Comparison of ENCODE assay signal across 8 cellular contexts in genomic region chr17:77281904-77282367, GRCh38.
A peak's percentile ranks its signal among the peaks of the same experiment; 100 is the strongest.
DNase-seq lines count a peak whose midpoint lies in the region; ATAC-seq and TF ChIP-seq lines count a peak whose summit lies in the region.

No MANE protein-coding gene starts in this region.

- DNase-seq in AG04449 (ENCODE audit: low read depth, low spot score) = no peak
- no peak for DNase-seq in T-helper 17 cell
- DNase-seq in iPS DF 6.9 (ENCODE audit: low read depth, low spot score) = no peak
- DNase-seq in GM20000 (ENCODE audit: low spot score) = no peak

- peak overlapping the region; percentile 88 for H3K4me3 Mint-ChIP-seq in T-helper 17 cell
- peak overlapping the region; percentile 74 for H3K4me3 Mint-ChIP-seq in stimulated activated naive CD8-positive, alpha-beta T cell treated with anti-CD3 and anti-CD28 coated beads, Interleukin-15, Interleukin-2, amounts not matched to agents 100 ng/mL and 50 ng/mL, for 24 hours

- H3K36me3 ChIP-seq in iPS DF 6.9 (ENCODE audit: control insufficient read depth, insufficient read depth, low read length) = no peaks in the 10 kb centered on the region

- H3K27me3 Mint-ChIP-seq in T-helper 17 cell = peaks cover 29% of the 10 kb centered on the region
- H3K27me3 Mint-ChIP-seq in stimulated activated naive CD8-positive, alpha-beta T cell treated with anti-CD3 and anti-CD28 coated beads, Interleukin-15, Interleukin-2, amounts not matched to agents 100 ng/mL and 50 ng/mL, for 24 hours = peaks cover 20% of the 10 kb centered on the region

- H3K36me3 Mint-ChIP-seq in T-helper 17 cell (ENCODE audit: low read depth) = no peaks in the 10 kb centered on the region
- no peaks in the 10 kb centered on the region for H3K36me3 Mint-ChIP-seq in stimulated activated naive CD8-positive, alpha-beta T cell treated with anti-CD3 and anti-CD28 coated beads, Interleukin-15, Interleukin-2, amounts not matched to agents 100 ng/mL and 50 ng/mL, for 24 hours (ENCODE audit: low read depth)

- H3K9me3 ChIP-seq in T-helper 17 cell (ENCODE audit: control insufficient read depth, low read length, poor library complexity, severe bottlenecking) (no peaks in the 10 kb centered on the region), iPS DF 6.9 (ENCODE audit: control insufficient read depth, insufficient read depth, low read length) (no peaks in the 10 kb centered on the region)

- CTCF ChIA-PET in AG04449 (lab: Yijun Ruan, JAX) = interaction anchor here (1.5 kb wide), 1 partner anchor 15 kb away, joined by 4 read pairs; no protein-coding TSS in a partner anchor

- 0 out of 2 replicates have a peak, but pooled peaks cover 2% of the 10 kb centered on the region for H3K4me1 ChIP-seq in iPS DF 6.9 (ENCODE audit: control insufficient read depth, insufficient read depth, low read length)

- peaks cover 14% of the 10 kb centered on the region for H3K4me1 Mint-ChIP-seq in T-helper 17 cell
- H3K4me1 Mint-ChIP-seq in stimulated activated naive CD8-positive, alpha-beta T cell treated with anti-CD3 and anti-CD28 coated beads, Interleukin-15, Interleukin-2, amounts not matched to agents 100 ng/mL and 50 ng/mL, for 24 hours (ENCODE audit: low read depth) = peaks cover 20% of the 10 kb centered on the region

- POLR2A ChIA-PET in AG04449 (lab: Yijun Ruan, JAX) = no interaction called here

- TF ChIP-seq CTCF in AG04449 (IDR thresholded peaks at IDR 0.05; ENCODE audit: insufficient read depth, low read length, missing control alignments) = no peak
- TF ChIP-seq CTCF in GM20000 (IDR thresholded peaks at IDR 0.05; ENCODE audit: extremely low read depth, missing control alignments) = no peak

- H3K4me3 ChIP-seq in AG04449 (ENCODE audit: low read depth, low read length) (peak overlapping the region; percentile 62), iPS DF 6.9 (ENCODE audit: low read length) (peak overlapping the region; percentile 72; the same call in 1 of the 2 replicates)

- H3K9me3 Mint-ChIP-seq in stimulated activated naive CD8-positive, alpha-beta T cell treated with anti-CD3 and anti-CD28 coated beads, Interleukin-15, Interleukin-2, amounts not matched to agents 100 ng/mL and 50 ng/mL, for 24 hours = no peaks in the 10 kb centered on the region

- no peaks in the 10 kb centered on the region; the same call in 1 of the 2 replicates for H3K27me3 ChIP-seq in iPS DF 6.9 (ENCODE audit: control insufficient read depth, insufficient read depth, low read length)

- peak overlapping the region; percentile 99 for H3K27ac Mint-ChIP-seq in T-helper 17 cell
- peak overlapping the region; percentile 45 for H3K27ac Mint-ChIP-seq in stimulated activated naive CD8-positive, alpha-beta T cell treated with anti-CD3 and anti-CD28 coated beads, Interleukin-15, Interleukin-2, amounts not matched to agents 100 ng/mL and 50 ng/mL, for 24 hours

- ATAC-seq in GM21381 (IDR thresholded peaks at IDR 0.05; ENCODE audit: unreplicated experiment) = peak; percentile 4
- ATAC-seq in T-helper 17 cell = no peak
- no peak for ATAC-seq in GM21526 (IDR thresholded peaks at IDR 0.05; ENCODE audit: low FRiP score, unreplicated experiment)
- no peak for ATAC-seq in GM21619 (IDR thresholded peaks at IDR 0.05; ENCODE audit: unreplicated experiment)

- H3K27ac ChIP-seq in iPS DF 6.9 (ENCODE audit: low read length) = no peak overlapping the region

- no CpG with 5 or more reads among the region's 20 CpGs for WGBS in iPS DF 6.9 (ENCODE audit: insufficient coverage, insufficient read length)
